ENCODE assay signal across 1 cellular context in genomic region chr1:205983925-205984725, GRCh38.
TF ChIP-seq lines count a peak whose summit lies in the region.

No MANE protein-coding gene starts in this region.

TF ChIP-seq in HepG2, 621 proteins besides CTCF, POLR2A, EP300 and RAD21 (continued from another document and continues in another):
- TF ChIP-seq, protein P1, sequence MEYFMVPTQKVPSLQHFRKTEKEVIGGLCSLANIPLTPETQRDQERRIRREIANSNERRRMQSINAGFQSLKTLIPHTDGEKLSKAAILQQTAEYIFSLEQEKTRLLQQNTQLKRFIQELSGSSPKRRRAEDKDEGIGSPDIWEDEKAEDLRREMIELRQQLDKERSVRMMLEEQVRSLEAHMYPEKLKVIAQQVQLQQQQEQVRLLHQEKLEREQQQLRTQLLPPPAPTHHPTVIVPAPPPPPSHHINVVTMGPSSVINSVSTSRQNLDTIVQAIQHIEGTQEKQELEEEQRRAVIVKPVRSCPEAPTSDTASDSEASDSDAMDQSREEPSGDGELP (IDR thresholded peaks at IDR 0.05; ENCODE audit: borderline replicate concordance, low read depth) = no peak
- TF ChIP-seq BCL6 (CRISPR knock-in tag; IDR thresholded peaks at IDR 0.05) = 0 out of 2 replicates have a peak, but pooled peaks have one; percentile 12
- no peak for TF ChIP-seq TRIM24 (CRISPR knock-in tag; IDR thresholded peaks at IDR 0.05)
- TF ChIP-seq, protein P2, sequence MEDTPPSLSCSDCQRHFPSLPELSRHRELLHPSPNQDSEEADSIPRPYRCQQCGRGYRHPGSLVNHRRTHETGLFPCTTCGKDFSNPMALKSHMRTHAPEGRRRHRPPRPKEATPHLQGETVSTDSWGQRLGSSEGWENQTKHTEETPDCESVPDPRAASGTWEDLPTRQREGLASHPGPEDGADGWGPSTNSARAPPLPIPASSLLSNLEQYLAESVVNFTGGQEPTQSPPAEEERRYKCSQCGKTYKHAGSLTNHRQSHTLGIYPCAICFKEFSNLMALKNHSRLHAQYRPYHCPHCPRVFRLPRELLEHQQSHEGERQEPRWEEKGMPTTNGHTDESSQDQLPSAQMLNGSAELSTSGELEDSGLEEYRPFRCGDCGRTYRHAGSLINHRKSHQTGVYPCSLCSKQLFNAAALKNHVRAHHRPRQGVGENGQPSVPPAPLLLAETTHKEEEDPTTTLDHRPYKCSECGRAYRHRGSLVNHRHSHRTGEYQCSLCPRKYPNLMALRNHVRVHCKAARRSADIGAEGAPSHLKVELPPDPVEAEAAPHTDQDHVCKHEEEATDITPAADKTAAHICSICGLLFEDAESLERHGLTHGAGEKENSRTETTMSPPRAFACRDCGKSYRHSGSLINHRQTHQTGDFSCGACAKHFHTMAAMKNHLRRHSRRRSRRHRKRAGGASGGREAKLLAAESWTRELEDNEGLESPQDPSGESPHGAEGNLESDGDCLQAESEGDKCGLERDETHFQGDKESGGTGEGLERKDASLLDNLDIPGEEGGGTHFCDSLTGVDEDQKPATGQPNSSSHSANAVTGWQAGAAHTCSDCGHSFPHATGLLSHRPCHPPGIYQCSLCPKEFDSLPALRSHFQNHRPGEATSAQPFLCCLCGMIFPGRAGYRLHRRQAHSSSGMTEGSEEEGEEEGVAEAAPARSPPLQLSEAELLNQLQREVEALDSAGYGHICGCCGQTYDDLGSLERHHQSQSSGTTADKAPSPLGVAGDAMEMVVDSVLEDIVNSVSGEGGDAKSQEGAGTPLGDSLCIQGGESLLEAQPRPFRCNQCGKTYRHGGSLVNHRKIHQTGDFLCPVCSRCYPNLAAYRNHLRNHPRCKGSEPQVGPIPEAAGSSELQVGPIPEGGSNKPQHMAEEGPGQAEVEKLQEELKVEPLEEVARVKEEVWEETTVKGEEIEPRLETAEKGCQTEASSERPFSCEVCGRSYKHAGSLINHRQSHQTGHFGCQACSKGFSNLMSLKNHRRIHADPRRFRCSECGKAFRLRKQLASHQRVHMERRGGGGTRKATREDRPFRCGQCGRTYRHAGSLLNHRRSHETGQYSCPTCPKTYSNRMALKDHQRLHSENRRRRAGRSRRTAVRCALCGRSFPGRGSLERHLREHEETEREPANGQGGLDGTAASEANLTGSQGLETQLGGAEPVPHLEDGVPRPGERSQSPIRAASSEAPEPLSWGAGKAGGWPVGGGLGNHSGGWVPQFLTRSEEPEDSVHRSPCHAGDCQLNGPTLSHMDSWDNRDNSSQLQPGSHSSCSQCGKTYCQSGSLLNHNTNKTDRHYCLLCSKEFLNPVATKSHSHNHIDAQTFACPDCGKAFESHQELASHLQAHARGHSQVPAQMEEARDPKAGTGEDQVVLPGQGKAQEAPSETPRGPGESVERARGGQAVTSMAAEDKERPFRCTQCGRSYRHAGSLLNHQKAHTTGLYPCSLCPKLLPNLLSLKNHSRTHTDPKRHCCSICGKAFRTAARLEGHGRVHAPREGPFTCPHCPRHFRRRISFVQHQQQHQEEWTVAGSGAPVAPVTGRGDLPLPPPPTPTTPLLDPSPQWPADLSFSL (CRISPR knock-in tag; IDR thresholded peaks at IDR 0.05) = no peak
- no peak for TF ChIP-seq PHF20 (CRISPR knock-in tag; IDR thresholded peaks at IDR 0.05)
- no peak for TF ChIP-seq GABPA (IDR thresholded peaks at IDR 0.05; ENCODE audit: low read depth, low read length)
- TF ChIP-seq GABPA (CRISPR knock-in tag; IDR thresholded peaks at IDR 0.05; ENCODE audit: low read depth) = no peak
- TF ChIP-seq PAX8 (CRISPR knock-in tag; IDR thresholded peaks at IDR 0.05; ENCODE audit: borderline replicate concordance) = no peak
- TF ChIP-seq, protein P3, sequence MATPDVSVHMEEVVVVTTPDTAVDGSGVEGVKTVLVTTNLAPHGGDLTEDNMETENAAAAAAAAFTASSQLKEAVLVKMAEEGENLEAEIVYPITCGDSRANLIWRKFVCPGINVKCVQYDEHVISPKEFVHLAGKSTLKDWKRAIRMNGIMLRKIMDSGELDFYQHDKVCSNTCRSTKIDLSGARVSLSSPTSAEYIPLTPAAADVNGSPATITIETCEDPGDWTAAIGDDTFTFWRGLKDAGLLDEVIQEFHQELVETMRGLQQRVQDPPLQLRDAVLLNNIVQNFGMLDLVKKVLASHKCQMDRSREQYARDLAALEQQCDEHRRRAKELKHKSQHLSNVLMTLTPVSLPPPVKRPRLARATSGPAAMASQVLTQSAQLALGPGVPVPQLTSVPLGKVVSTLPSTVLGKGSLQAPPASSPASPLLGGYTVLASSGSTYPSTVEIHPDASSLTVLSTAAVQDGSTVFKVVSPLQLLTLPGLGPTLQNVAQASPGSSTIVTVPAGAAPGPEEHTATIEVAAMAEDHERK (CRISPR knock-in tag; IDR thresholded peaks at IDR 0.05; ENCODE audit: low read depth) = no peak
- TF ChIP-seq ZNF138 (CRISPR knock-in tag; IDR thresholded peaks at IDR 0.05; ENCODE audit: low read depth) = no peak
- TF ChIP-seq, protein P4, sequence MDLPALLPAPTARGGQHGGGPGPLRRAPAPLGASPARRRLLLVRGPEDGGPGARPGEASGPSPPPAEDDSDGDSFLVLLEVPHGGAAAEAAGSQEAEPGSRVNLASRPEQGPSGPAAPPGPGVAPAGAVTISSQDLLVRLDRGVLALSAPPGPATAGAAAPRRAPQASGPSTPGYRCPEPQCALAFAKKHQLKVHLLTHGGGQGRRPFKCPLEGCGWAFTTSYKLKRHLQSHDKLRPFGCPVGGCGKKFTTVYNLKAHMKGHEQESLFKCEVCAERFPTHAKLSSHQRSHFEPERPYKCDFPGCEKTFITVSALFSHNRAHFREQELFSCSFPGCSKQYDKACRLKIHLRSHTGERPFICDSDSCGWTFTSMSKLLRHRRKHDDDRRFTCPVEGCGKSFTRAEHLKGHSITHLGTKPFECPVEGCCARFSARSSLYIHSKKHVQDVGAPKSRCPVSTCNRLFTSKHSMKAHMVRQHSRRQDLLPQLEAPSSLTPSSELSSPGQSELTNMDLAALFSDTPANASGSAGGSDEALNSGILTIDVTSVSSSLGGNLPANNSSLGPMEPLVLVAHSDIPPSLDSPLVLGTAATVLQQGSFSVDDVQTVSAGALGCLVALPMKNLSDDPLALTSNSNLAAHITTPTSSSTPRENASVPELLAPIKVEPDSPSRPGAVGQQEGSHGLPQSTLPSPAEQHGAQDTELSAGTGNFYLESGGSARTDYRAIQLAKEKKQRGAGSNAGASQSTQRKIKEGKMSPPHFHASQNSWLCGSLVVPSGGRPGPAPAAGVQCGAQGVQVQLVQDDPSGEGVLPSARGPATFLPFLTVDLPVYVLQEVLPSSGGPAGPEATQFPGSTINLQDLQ (CRISPR knock-in tag; IDR thresholded peaks at IDR 0.05) = no peak
- TF ChIP-seq ZNF382 (CRISPR knock-in tag; IDR thresholded peaks at IDR 0.05; ENCODE audit: borderline replicate concordance) = no peak
- TF ChIP-seq NR2F6 (IDR thresholded peaks at IDR 0.05) = no peak
- 0 out of 2 replicates have a peak, but pooled peaks have one; percentile 37 for TF ChIP-seq NR2F6 (CRISPR knock-in tag; IDR thresholded peaks at IDR 0.05)
- TF ChIP-seq NFYB (CRISPR knock-in tag; IDR thresholded peaks at IDR 0.05) = no peak
- TF ChIP-seq FOSL2 (CRISPR knock-in tag; IDR thresholded peaks at IDR 0.05) = peak; percentile 94
- no peak for TF ChIP-seq ZNF589 (CRISPR knock-in tag; conservative IDR thresholded peaks at IDR 0.05)
- TF ChIP-seq DRAP1 (CRISPR knock-in tag; IDR thresholded peaks at IDR 0.05) = no peak
- no peak for TF ChIP-seq CCDC6 (CRISPR knock-in tag; IDR thresholded peaks at IDR 0.05)
- no peak for TF ChIP-seq ZNF260 (CRISPR knock-in tag; IDR thresholded peaks at IDR 0.05; ENCODE audit: borderline replicate concordance, low read depth)
- TF ChIP-seq ZNF432 (CRISPR knock-in tag; IDR thresholded peaks at IDR 0.05; ENCODE audit: borderline replicate concordance) = no peak
- TF ChIP-seq ZNF3 (CRISPR knock-in tag; IDR thresholded peaks at IDR 0.05) = no peak
- TF ChIP-seq ZNF782 (CRISPR knock-in tag; IDR thresholded peaks at IDR 0.05; ENCODE audit: borderline replicate concordance) = peak; percentile 72; the same call in 1 of the 2 replicates
- TF ChIP-seq NAIF1 (CRISPR knock-in tag; IDR thresholded peaks at IDR 0.05; ENCODE audit: borderline replicate concordance) = no peak
- no peak for TF ChIP-seq ATF7 (IDR thresholded peaks at IDR 0.05)
- TF ChIP-seq ATF7 (CRISPR knock-in tag; IDR thresholded peaks at IDR 0.05) = no peak
- TF ChIP-seq ZNF451 (CRISPR knock-in tag; IDR thresholded peaks at IDR 0.05) = no peak
- no peak for TF ChIP-seq ZFP82 (CRISPR knock-in tag; IDR thresholded peaks at IDR 0.05; ENCODE audit: borderline replicate concordance)
- no peak for TF ChIP-seq SETDB1 (CRISPR knock-in tag; IDR thresholded peaks at IDR 0.05; ENCODE audit: borderline replicate concordance)
- no peak for TF ChIP-seq RBM39 (IDR thresholded peaks at IDR 0.05; ENCODE audit: low read depth, low read length, poor library complexity, severe bottlenecking)
- TF ChIP-seq PRDM15 (CRISPR knock-in tag; IDR thresholded peaks at IDR 0.05) = no peak
- no peak for TF ChIP-seq ZNF878 (CRISPR knock-in tag; IDR thresholded peaks at IDR 0.05)
- TF ChIP-seq ZNF816 (CRISPR knock-in tag; IDR thresholded peaks at IDR 0.05; ENCODE audit: borderline replicate concordance) = no peak
- no peak for TF ChIP-seq SP5 (CRISPR knock-in tag; IDR thresholded peaks at IDR 0.05; ENCODE audit: borderline replicate concordance, low read depth)
- TF ChIP-seq CC2D1A (CRISPR knock-in tag; IDR thresholded peaks at IDR 0.05) = no peak
- TF ChIP-seq CEBPB (IDR thresholded peaks at IDR 0.05; ENCODE audit: borderline replicate concordance, low read depth, low read length) = peak; percentile 56; the same call in 1 of the 2 replicates
- TF ChIP-seq PHF8 (CRISPR knock-in tag; IDR thresholded peaks at IDR 0.05) = no peak
- no peak for TF ChIP-seq ZNF549 (CRISPR knock-in tag; IDR thresholded peaks at IDR 0.05)
- no peak for TF ChIP-seq ZNF367 (CRISPR knock-in tag; IDR thresholded peaks at IDR 0.05; ENCODE audit: borderline replicate concordance)
- TF ChIP-seq HOXA3 (CRISPR knock-in tag; IDR thresholded peaks at IDR 0.05) = 0 out of 2 replicates have a peak, but pooled peaks have one; percentile 34
- no peak for TF ChIP-seq DZIP1 (CRISPR knock-in tag; IDR thresholded peaks at IDR 0.05)
- no peak; the same call in 1 of the 2 replicates for TF ChIP-seq CBX5 (CRISPR knock-in tag; IDR thresholded peaks at IDR 0.05; ENCODE audit: borderline replicate concordance)
- TF ChIP-seq NCOA2 (CRISPR knock-in tag; IDR thresholded peaks at IDR 0.05) = peak; percentile 56
- TF ChIP-seq ZNF773 (CRISPR knock-in tag; IDR thresholded peaks at IDR 0.05; ENCODE audit: borderline replicate concordance) = no peak
- TF ChIP-seq CREM (IDR thresholded peaks at IDR 0.05) = no peak
- no peak for TF ChIP-seq CREM (CRISPR knock-in tag; IDR thresholded peaks at IDR 0.05)
- no peak for TF ChIP-seq LCORL (IDR thresholded peaks at IDR 0.05)
- peak; percentile 53; the same call in 1 of the 2 replicates for TF ChIP-seq LCORL (CRISPR knock-in tag; IDR thresholded peaks at IDR 0.05)
- peak; percentile 83 for TF ChIP-seq GATAD2A (CRISPR knock-in tag; IDR thresholded peaks at IDR 0.05)
- TF ChIP-seq ZNF569 (CRISPR knock-in tag; IDR thresholded peaks at IDR 0.05; ENCODE audit: borderline replicate concordance) = no peak
- no peak for TF ChIP-seq REPIN1 (CRISPR knock-in tag; IDR thresholded peaks at IDR 0.05; ENCODE audit: borderline replicate concordance, low read depth)
- no peak for TF ChIP-seq TOPORS (CRISPR knock-in tag; IDR thresholded peaks at IDR 0.05)
